ENCODE assay signal across 2 cellular contexts in genomic region chr15:75659928-75660645, GRCh38.
TF ChIP-seq lines count a peak whose summit lies in the region.

No MANE protein-coding gene starts in this region.

TF ChIP-seq in SK-N-SH, 30 proteins besides CTCF, POLR2A, EP300 and RAD21 (continued from another document):
- TF ChIP-seq USF2 (IDR thresholded peaks at IDR 0.05; ENCODE audit: borderline replicate concordance, low read depth, low read length) = no peak
- no peak for TF ChIP-seq SIN3A (IDR thresholded peaks at IDR 0.05; ENCODE audit: borderline replicate concordance, low read depth, low read length)
- no peak for TF ChIP-seq RXRA (IDR thresholded peaks at IDR 0.05; ENCODE audit: borderline replicate concordance, low read depth)
TF ChIP-seq in SK-N-SH: peak in this region for 1.

TF ChIP-seq in SK-N-SH treated with all-trans-retinoic acid at 6 μM for 48 hours, 23 proteins besides CTCF, POLR2A, EP300 and RAD21 (continued from another document):
- no peak for TF ChIP-seq TSHZ2 (CRISPR knock-in tag; IDR thresholded peaks at IDR 0.05)
- no peak for TF ChIP-seq GLIS3 (CRISPR knock-in tag; IDR thresholded peaks at IDR 0.05)
- TF ChIP-seq ZC3H10 (CRISPR knock-in tag; IDR thresholded peaks at IDR 0.05) = no peak
- no peak for TF ChIP-seq ESRRG (CRISPR knock-in tag; IDR thresholded peaks at IDR 0.05)
- no peak for TF ChIP-seq ISL1 (CRISPR knock-in tag; IDR thresholded peaks at IDR 0.05)
- no peak for TF ChIP-seq ZFP3 (CRISPR knock-in tag; IDR thresholded peaks at IDR 0.05)
- no peak for TF ChIP-seq CSRNP3 (CRISPR knock-in tag; IDR thresholded peaks at IDR 0.05)
- TF ChIP-seq ZNF8 (CRISPR knock-in tag; IDR thresholded peaks at IDR 0.05) = no peak
- TF ChIP-seq CREB5 (CRISPR knock-in tag; IDR thresholded peaks at IDR 0.05; ENCODE audit: low read depth) = no peak
